Comparison of ENCODE assay signal across 8 cellular contexts in genomic region chr17:7019839-7020519, GRCh38. TPM values are rescaled to one million over a fixed set of nuclear protein-coding genes. Genes with fewer than 3 reads are reported as not detected.
DNase-seq lines count a peak whose midpoint lies in the region; ATAC-seq and TF ChIP-seq lines count a peak whose summit lies in the region.

No MANE protein-coding gene starts in this region.

- H3K79me1 ChIP-seq in H9 (ENCODE audit: insufficient read depth, low read depth, low read length, poor library complexity, severe bottlenecking), result no peaks in the 10 kb centered on the region

- peak overlapping the region; percentile 76 for H3K18ac ChIP-seq in H9 (ENCODE audit: insufficient read length, low read depth, low read length)

- peaks cover 11% of the 10 kb centered on the region for H3K36me3 ChIP-seq in osteoblast (ENCODE audit: insufficient read depth, low read length)

- H3K36me3 Mint-ChIP-seq in H9 (ENCODE audit: insufficient read depth in 1 of 3, low read depth in 3 of 3), result peaks cover 0 to 29% (median 11%) of the 10 kb centered on the region in 3 experiments; a peak in 6 of 7 replicates

- H2AFZ ChIP-seq in H9 (ENCODE audit: low read length), result no peak overlapping the region
- peak overlapping the region; percentile 97 for H2AFZ ChIP-seq in osteoblast (ENCODE audit: low read length)

- H2BK12ac ChIP-seq in H9 (ENCODE audit: insufficient read length, low read depth, low read length), result no peak overlapping the region

- no peak overlapping the region for H3T11ph ChIP-seq in H9 (ENCODE audit: low read length)

- H3K9me3 ChIP-seq in H9 (ENCODE audit: control insufficient read depth, low read depth, low read length) (no peaks in the 10 kb centered on the region), osteoblast (ENCODE audit: low read depth, low read length) (no peaks in the 10 kb centered on the region)

- no peak overlapping the region for H4K8ac ChIP-seq in H9 (replicated peaks; ENCODE audit: insufficient read length, low read depth, low read length)

- no peak overlapping the region for H3K4ac ChIP-seq in H9 (ENCODE audit: low read depth, low read length)

- TF ChIP-seq CTCF in H9 (conservative IDR thresholded peaks at IDR 0.05) (no peak), foreskin fibroblast (IDR thresholded peaks at IDR 0.05; ENCODE audit: low read depth, low read length) (no peak), osteoblast (IDR thresholded peaks at IDR 0.05; ENCODE audit: extremely low read depth, low read depth, low read length) (no peak)

- peak overlapping the region; percentile 43 to 89; a peak in 4 of 5 replicates for H3K4me3 Mint-ChIP-seq in H9

- H2AK5ac ChIP-seq in H9 (ENCODE audit: insufficient read length, low read length), result no peak overlapping the region

- H3K9me3 Mint-ChIP-seq in H9, result peaks cover 0 to 2% of the 10 kb centered on the region in 2 experiments; a peak in 1 of 5 replicates

- H3K27me3 Mint-ChIP-seq in H9 (ENCODE audit: low read depth), result peaks cover 39% of the 10 kb centered on the region

- H3K27me3 ChIP-seq in H9 (ENCODE audit: insufficient read depth, low read length), result peaks cover 6% of the 10 kb centered on the region; the same call in 1 of the 2 replicates
- H3K27me3 ChIP-seq in osteoblast (ENCODE audit: insufficient read depth, low read length), result peaks cover 4% of the 10 kb centered on the region

- no peak overlapping the region for H3K56ac ChIP-seq in H9 (ENCODE audit: insufficient read length, low read depth, low read length)

- H3K79me2 ChIP-seq in H9 (ENCODE audit: insufficient read depth, low read length) (no peaks in the 10 kb centered on the region), osteoblast (ENCODE audit: insufficient read depth, low read length) (peaks cover 17% of the 10 kb centered on the region)

- ATAC-seq in GM18502 (IDR thresholded peaks at IDR 0.05; ENCODE audit: poor library complexity, unreplicated experiment), result no peak

- peaks cover 29 to 56% of the 10 kb centered on the region in 2 experiments for H3K4me1 Mint-ChIP-seq in H9

- H3K4me3 ChIP-seq in foreskin fibroblast (ENCODE audit: low read depth in 1 of 2, low read length in 2 of 2) (peak overlapping the region; percentile 48), osteoblast (ENCODE audit: insufficient read depth, low read length) (peak overlapping the region; percentile 79)

- H3K27ac Mint-ChIP-seq in H9, result peak overlapping the region in 2 of 3 experiments; percentile 84 to 93; a peak in 3 of 7 replicates

- H4K5ac ChIP-seq in H9 (ENCODE audit: insufficient read length, low read depth, low read length), result no peak overlapping the region

- H2BK5ac ChIP-seq in H9 (ENCODE audit: insufficient read length, low read length), result no peak overlapping the region

- H3K23me2 ChIP-seq in H9 (ENCODE audit: insufficient read length, low read depth, low read length, poor library complexity, severe bottlenecking), result peaks cover 16% of the 10 kb centered on the region

- peak overlapping the region; percentile 16 for H3K9ac ChIP-seq in H9 (ENCODE audit: extremely low read depth, insufficient read length, low read length)

- WGBS in H9 (ENCODE audit: extremely low coverage, insufficient read length, low lambda C conversion rate), result no CpG with 5 or more reads among the region's 16 CpGs

- no peak overlapping the region for H2BK15ac ChIP-seq in H9 (ENCODE audit: low read depth, low read length)

- H3K14ac ChIP-seq in H9 (ENCODE audit: insufficient read depth, low read length), result peak overlapping the region; percentile 80; the same call in 1 of the 2 replicates

- H3K23ac ChIP-seq in H9 (ENCODE audit: insufficient read length, low read depth, low read length), result no peak overlapping the region

- 0 out of 2 replicates have a peak, but pooled peaks cover 3% of the 10 kb centered on the region for H3K4me1 ChIP-seq in H9 (ENCODE audit: insufficient read depth, low read length)
- peaks cover 53% of the 10 kb centered on the region for H3K4me1 ChIP-seq in osteoblast (ENCODE audit: insufficient read depth, low read length)

- H3K27ac ChIP-seq in H9 (ENCODE audit: insufficient read length, low read depth, low read length) (no peak overlapping the region), osteoblast (ENCODE audit: low read depth, low read length) (peak overlapping the region; percentile 79)

- H2BK120ac ChIP-seq in H9 (ENCODE audit: low read depth, low read length, poor library complexity, severe bottlenecking), result no peak overlapping the region

- H2BK20ac ChIP-seq in H9 (ENCODE audit: low read depth, low read length, poor library complexity, severe bottlenecking), result no peak overlapping the region

- no peak overlapping the region for H4K91ac ChIP-seq in H9 (ENCODE audit: insufficient read length, low read depth, low read length)

- DNase-seq in H9 (peak; percentile 76), SK-N-DZ (ENCODE audit: low spot score) (peak; percentile 77), foreskin fibroblast (peak in 1 of 2 donors; percentile 75), osteoblast (ENCODE audit: insufficient read length, low spot score, missing footprints) (peak; percentile 93), middle frontal gyrus (ENCODE audit: extremely low spot score, low spot score) (no peak), hippocampal formation (lab: John Stamatoyannopoulos, UW) (no peak)
- DNase-seq in stimulated activated CD4-positive, alpha-beta T cell treated with anti-CD3 and anti-CD28 coated beads, Interleukin-12 subunit alpha, Interleukin-12 subunit beta, amount 100 ng/mL, for 4 hours, result no peak

- H4K20me1 ChIP-seq in H9 (ENCODE audit: control insufficient read depth, insufficient read depth, insufficient read length), result no peaks in the 10 kb centered on the region
- H4K20me1 ChIP-seq in osteoblast (ENCODE audit: insufficient read depth, low read length), result no peaks in the 10 kb centered on the region

- peak overlapping the region; percentile 12 for H3K4me2 ChIP-seq in H9 (ENCODE audit: insufficient read depth, insufficient read length, low read length)
- H3K4me2 ChIP-seq in osteoblast (ENCODE audit: insufficient read depth, low read length), result peak overlapping the region; percentile 84

RNA-seq across cellular contexts. Expression of gene BCL6B, which starts 2.9 kb away (rescaled TPM):
- 3.3 and 4.9 TPM in 2 replicates for total RNA-seq in H9 (2021)
- 0.26 and 0.74 TPM in 2 replicates for polyA plus RNA-seq in SK-N-DZ (2014; cell fraction: cytosol; rRNA removed)
- 0.17 and 0.20 TPM in 2 replicates for polyA plus RNA-seq in SK-N-DZ (2014; cell fraction: nucleus; rRNA removed)
- total RNA-seq in osteoblast, result not detected in 2 replicates

RNA-seq across cellular contexts. Expression of gene RNASEK, which starts 7.6 kb away (rescaled TPM):
- total RNA-seq in H9 (2021) (161 and 167 TPM in 2 replicates), osteoblast (37.3 and 38.9 TPM in 2 replicates)
- polyA plus RNA-seq in SK-N-DZ (2014; cell fraction: cytosol; rRNA removed), result 268 and 362 TPM in 2 replicates
- polyA plus RNA-seq in SK-N-DZ (2014; cell fraction: nucleus; rRNA removed), result 116 and 159 TPM in 2 replicates

RNA-seq across cellular contexts. Expression of gene SLC16A13, which starts 15.8 kb away (rescaled TPM):
- 6.1 and 6.8 TPM in 2 replicates for total RNA-seq in H9 (2021)
- not detected in 2 replicates for polyA plus RNA-seq in SK-N-DZ (2014; cell fraction: cytosol; rRNA removed)
- not detected in 2 replicates for polyA plus RNA-seq in SK-N-DZ (2014; cell fraction: nucleus; rRNA removed)
- 1.2 and 1.4 TPM in 2 replicates for total RNA-seq in osteoblast

RNA-seq across cellular contexts. Expression of gene SLC16A11, which starts 23.9 kb away (rescaled TPM):
- total RNA-seq in H9 (2021), result 0.13 TPM in 1 of 2 replicates, not detected in the other
- not detected in 2 replicates for polyA plus RNA-seq in SK-N-DZ (2014; cell fraction: cytosol; rRNA removed)
- polyA plus RNA-seq in SK-N-DZ (2014; cell fraction: nucleus; rRNA removed), result 1.3 and 1.6 TPM in 2 replicates
- 0.29 and 0.36 TPM in 2 replicates for total RNA-seq in osteoblast

RNA-seq across cellular contexts. Expression of gene ALOX12, which starts 24.1 kb away (rescaled TPM):
- total RNA-seq in H9 (2021), result 0.81 and 1.9 TPM in 2 replicates
- not detected in 2 replicates for polyA plus RNA-seq in SK-N-DZ (2014; cell fraction: cytosol; rRNA removed)
- not detected in 2 replicates for polyA plus RNA-seq in SK-N-DZ (2014; cell fraction: nucleus; rRNA removed)
- total RNA-seq in osteoblast, result not detected in 2 replicates

Comparison
In these comparisons a context has a peak if more than half of its experiments do, and no peak if none do; other contexts are left out.
1. DNase-seq: peak in H9 (single experiment), SK-N-DZ (single experiment) and osteoblast (single experiment); none in middle frontal gyrus (single experiment), hippocampal formation (0 of 2) and stimulated activated CD4-positive, alpha-beta T cell treated with anti-CD3 and anti-CD28 coated beads, Interleukin-12 subunit alpha, Interleukin-12 subunit beta, amount 100 ng/mL, for 4 hours (single experiment).